Comparison of ENCODE assay signal across 8 cellular contexts in genomic region chr19:40750285-40751064, GRCh38. TPM values are rescaled to one million over a fixed set of nuclear protein-coding genes. Genes with fewer than 3 reads are reported as not detected.
DNase-seq lines count a peak whose midpoint lies in the region; ATAC-seq, FAIRE-seq and TF ChIP-seq lines count a peak whose summit lies in the region.

Gene ACTMAP, minus strand, starts transcription at chr19:40750477. Its CDS starts 674 bp downstream, at chr19:40749803.

- no TSS peak for BruUV-seq in OCI-LY7 (replicated peaks; lab: Mats Ljungman, UMichigan)

- no peaks in the 10 kb centered on the region for H3K9me2 ChIP-seq in OCI-LY7 (ENCODE audit: insufficient read depth, low read length)

- intact Hi-C loops in OCI-LY7 (cut with micrococcal nuclease; ENCODE audit: unreplicated experiment), result loop anchor here (1.0 to 5.0 kb wide), 4 partner anchors 27 to 88 kb away; partner anchors contain the start of gene EGLN2

- DNase-seq in D721Med (ENCODE audit: insufficient read length, low spot score) (peak; percentile 89), HuH-7.5 (ENCODE audit: low spot score) (peak; percentile 96), OCI-LY7 (ENCODE audit: low spot score) (peak; percentile 100), activated T-cell treated with anti-CD3 and anti-CD28 coated beads for 24 hours (ENCODE audit: low read depth) (peak; percentile 99), epidermal melanocyte (ENCODE audit: insufficient read length, low spot score) (peak; percentile 99), middle frontal gyrus (ENCODE audit: extremely low spot score, low spot score) (peak; percentile 100)
- DNase-seq in stimulated activated CD8-positive, alpha-beta memory T cell treated with anti-CD3 and anti-CD28 coated beads, Interleukin-2, amount 100 ng/mL, for 48 hours (ENCODE audit: low read depth in 2 of 2), result peak; percentile 95 to 99

- peaks cover 47% of the 10 kb centered on the region for H3K4me1 ChIP-seq in OCI-LY7 (ENCODE audit: insufficient read depth, low read length, poor library complexity, severe bottlenecking)

- POLR2A ChIA-PET in OCI-LY7 (lab: Charles Lee), result interaction anchor here (0.6 to 3.8 kb wide), 8 partner anchors 10 to 613 kb away, joined by 3 to 29 read pairs (median 4); partner anchors contain the start of genes B9D2 and RAB4B

- H3K4me3 ChIP-seq in OCI-LY7 (ENCODE audit: low read depth, low read length, poor library complexity, severe bottlenecking), result peak within 1 kb of the TSS; percentile 80

- peaks cover 64% of the 10 kb centered on the region for H3K79me2 ChIP-seq in OCI-LY7 (ENCODE audit: insufficient read depth, low read depth, low read length)

- peak within 1 kb of the TSS; percentile 90 for H3K4me2 ChIP-seq in OCI-LY7 (ENCODE audit: low read length)

- CTCF ChIA-PET in OCI-LY7 (lab: Charles Lee; ENCODE audit: unreplicated experiment), result interaction anchor here (1.0 kb wide), 1 partner anchor 87 kb away, joined by 3 read pairs; no protein-coding TSS in a partner anchor

- TF ChIP-seq CTCF in D721Med (IDR thresholded peaks at IDR 0.05; ENCODE audit: insufficient read depth, missing control alignments) (no peak), OCI-LY7 (conservative IDR thresholded peaks at IDR 0.05; ENCODE audit: low read length) (no peak)

- no peak for FAIRE-seq in D721Med (lab: Jason Lieb, UNC)

- peaks cover 39% of the 10 kb centered on the region for H3K36me3 ChIP-seq in OCI-LY7 (ENCODE audit: insufficient read depth, low read length)

- no peak within 1 kb of the TSS; the same call in 1 of the 2 replicates for H2AFZ ChIP-seq in OCI-LY7 (ENCODE audit: low read length)

- H3K27ac ChIP-seq in OCI-LY7 (ENCODE audit: low read depth, low read length, poor library complexity, severe bottlenecking), result peak within 1 kb of the TSS; percentile 79

- ATAC-seq in GM21526 (IDR thresholded peaks at IDR 0.05; ENCODE audit: low FRiP score, unreplicated experiment), result peak; percentile 76

- H3K9me3 ChIP-seq in OCI-LY7 (ENCODE audit: low read length), result no peaks in the 10 kb centered on the region

- peaks cover 16% of the 10 kb centered on the region for H4K20me1 ChIP-seq in OCI-LY7 (ENCODE audit: insufficient read depth, low read length)

RNA-seq across cellular contexts. Expression of gene ACTMAP, which starts in this region (rescaled TPM):
- 3.3 and 5.0 TPM in 2 replicates for total RNA-seq in OCI-LY7 (2014; rRNA removed; shearing (Covaris generic))
- total RNA-seq in OCI-LY7 (2022), result 52.1 and 54.8 TPM in 2 replicates

Comparison
In these comparisons a context has a peak if more than half of its experiments do, and no peak if none do; other contexts are left out.
1. Peak in every context shown above with its lines: DNase-seq, ATAC-seq, H3K4me3 ChIP-seq and H3K27ac ChIP-seq.